ENCODE assay signal across 2 cellular contexts in genomic region chr1:16925635-16926490, GRCh38.
TF ChIP-seq lines count a peak whose summit lies in the region.

No MANE protein-coding gene starts in this region.

TF ChIP-seq in SK-N-SH, 30 proteins besides CTCF, POLR2A, EP300 and RAD21 (continued from another document):
- TF ChIP-seq, protein P1, sequence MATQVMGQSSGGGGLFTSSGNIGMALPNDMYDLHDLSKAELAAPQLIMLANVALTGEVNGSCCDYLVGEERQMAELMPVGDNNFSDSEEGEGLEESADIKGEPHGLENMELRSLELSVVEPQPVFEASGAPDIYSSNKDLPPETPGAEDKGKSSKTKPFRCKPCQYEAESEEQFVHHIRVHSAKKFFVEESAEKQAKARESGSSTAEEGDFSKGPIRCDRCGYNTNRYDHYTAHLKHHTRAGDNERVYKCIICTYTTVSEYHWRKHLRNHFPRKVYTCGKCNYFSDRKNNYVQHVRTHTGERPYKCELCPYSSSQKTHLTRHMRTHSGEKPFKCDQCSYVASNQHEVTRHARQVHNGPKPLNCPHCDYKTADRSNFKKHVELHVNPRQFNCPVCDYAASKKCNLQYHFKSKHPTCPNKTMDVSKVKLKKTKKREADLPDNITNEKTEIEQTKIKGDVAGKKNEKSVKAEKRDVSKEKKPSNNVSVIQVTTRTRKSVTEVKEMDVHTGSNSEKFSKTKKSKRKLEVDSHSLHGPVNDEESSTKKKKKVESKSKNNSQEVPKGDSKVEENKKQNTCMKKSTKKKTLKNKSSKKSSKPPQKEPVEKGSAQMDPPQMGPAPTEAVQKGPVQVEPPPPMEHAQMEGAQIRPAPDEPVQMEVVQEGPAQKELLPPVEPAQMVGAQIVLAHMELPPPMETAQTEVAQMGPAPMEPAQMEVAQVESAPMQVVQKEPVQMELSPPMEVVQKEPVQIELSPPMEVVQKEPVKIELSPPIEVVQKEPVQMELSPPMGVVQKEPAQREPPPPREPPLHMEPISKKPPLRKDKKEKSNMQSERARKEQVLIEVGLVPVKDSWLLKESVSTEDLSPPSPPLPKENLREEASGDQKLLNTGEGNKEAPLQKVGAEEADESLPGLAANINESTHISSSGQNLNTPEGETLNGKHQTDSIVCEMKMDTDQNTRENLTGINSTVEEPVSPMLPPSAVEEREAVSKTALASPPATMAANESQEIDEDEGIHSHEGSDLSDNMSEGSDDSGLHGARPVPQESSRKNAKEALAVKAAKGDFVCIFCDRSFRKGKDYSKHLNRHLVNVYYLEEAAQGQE (IDR thresholded peaks at IDR 0.05; ENCODE audit: low read depth, low read length) = no peak
- TF ChIP-seq FOXM1 (IDR thresholded peaks at IDR 0.05; ENCODE audit: low read depth) (no peak), TAF1 (IDR thresholded peaks at IDR 0.05; ENCODE audit: borderline replicate concordance, low read depth, low read length) (no peak), RCOR1 (IDR thresholded peaks at IDR 0.05; ENCODE audit: low read length) (no peak), USF1 (IDR thresholded peaks at IDR 0.05; ENCODE audit: borderline replicate concordance, low read depth) (no peak), JUND (IDR thresholded peaks at IDR 0.05) (no peak)
TF ChIP-seq in SK-N-SH: peak in this region for 0.

TF ChIP-seq in SK-N-SH treated with all-trans-retinoic acid at 6 μM for 48 hours, 23 proteins besides CTCF, POLR2A, EP300 and RAD21 (continued from another document):
- TF ChIP-seq CREB5 (CRISPR knock-in tag; IDR thresholded peaks at IDR 0.05; ENCODE audit: low read depth) (no peak), BACH2 (CRISPR knock-in tag; IDR thresholded peaks at IDR 0.05; ENCODE audit: borderline replicate concordance) (no peak), ZFP30 (CRISPR knock-in tag; IDR thresholded peaks at IDR 0.05) (no peak), GLIS3 (CRISPR knock-in tag; IDR thresholded peaks at IDR 0.05) (no peak), ESRRG (CRISPR knock-in tag; IDR thresholded peaks at IDR 0.05) (no peak), ISL1 (CRISPR knock-in tag; IDR thresholded peaks at IDR 0.05) (no peak)
